ENCODE assay signal across 1 cellular context in the genomic region with DNA sequence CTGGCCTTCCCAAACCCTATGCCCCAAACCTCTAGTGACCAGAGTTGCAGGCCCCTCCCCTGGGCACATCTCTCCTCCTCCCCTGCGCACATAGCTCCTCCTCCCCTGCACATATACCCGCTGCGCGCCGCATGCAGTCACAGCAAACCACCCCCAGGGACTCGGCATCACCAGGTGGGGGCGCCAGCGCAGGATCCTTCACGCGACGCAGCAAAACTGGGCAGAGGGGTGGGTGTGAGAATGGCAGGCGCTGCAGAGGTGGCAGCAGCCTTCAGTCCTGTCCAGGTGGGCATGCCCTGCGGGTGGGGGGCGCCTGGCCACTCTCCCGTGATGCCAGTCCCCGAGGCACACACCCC.
TF ChIP-seq lines count a peak whose summit lies in the region.

No MANE protein-coding gene starts in this region.

TF ChIP-seq in SK-N-SH, 30 proteins besides CTCF, POLR2A, EP300 and RAD21 (continued from another document):
- TF ChIP-seq, protein P1, sequence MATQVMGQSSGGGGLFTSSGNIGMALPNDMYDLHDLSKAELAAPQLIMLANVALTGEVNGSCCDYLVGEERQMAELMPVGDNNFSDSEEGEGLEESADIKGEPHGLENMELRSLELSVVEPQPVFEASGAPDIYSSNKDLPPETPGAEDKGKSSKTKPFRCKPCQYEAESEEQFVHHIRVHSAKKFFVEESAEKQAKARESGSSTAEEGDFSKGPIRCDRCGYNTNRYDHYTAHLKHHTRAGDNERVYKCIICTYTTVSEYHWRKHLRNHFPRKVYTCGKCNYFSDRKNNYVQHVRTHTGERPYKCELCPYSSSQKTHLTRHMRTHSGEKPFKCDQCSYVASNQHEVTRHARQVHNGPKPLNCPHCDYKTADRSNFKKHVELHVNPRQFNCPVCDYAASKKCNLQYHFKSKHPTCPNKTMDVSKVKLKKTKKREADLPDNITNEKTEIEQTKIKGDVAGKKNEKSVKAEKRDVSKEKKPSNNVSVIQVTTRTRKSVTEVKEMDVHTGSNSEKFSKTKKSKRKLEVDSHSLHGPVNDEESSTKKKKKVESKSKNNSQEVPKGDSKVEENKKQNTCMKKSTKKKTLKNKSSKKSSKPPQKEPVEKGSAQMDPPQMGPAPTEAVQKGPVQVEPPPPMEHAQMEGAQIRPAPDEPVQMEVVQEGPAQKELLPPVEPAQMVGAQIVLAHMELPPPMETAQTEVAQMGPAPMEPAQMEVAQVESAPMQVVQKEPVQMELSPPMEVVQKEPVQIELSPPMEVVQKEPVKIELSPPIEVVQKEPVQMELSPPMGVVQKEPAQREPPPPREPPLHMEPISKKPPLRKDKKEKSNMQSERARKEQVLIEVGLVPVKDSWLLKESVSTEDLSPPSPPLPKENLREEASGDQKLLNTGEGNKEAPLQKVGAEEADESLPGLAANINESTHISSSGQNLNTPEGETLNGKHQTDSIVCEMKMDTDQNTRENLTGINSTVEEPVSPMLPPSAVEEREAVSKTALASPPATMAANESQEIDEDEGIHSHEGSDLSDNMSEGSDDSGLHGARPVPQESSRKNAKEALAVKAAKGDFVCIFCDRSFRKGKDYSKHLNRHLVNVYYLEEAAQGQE (IDR thresholded peaks at IDR 0.05; ENCODE audit: low read depth, low read length), result no peak
- TF ChIP-seq POLR2AphosphoS5 (IDR thresholded peaks at IDR 0.05; ENCODE audit: low read depth, low read length), result no peak
- TF ChIP-seq, protein P2, sequence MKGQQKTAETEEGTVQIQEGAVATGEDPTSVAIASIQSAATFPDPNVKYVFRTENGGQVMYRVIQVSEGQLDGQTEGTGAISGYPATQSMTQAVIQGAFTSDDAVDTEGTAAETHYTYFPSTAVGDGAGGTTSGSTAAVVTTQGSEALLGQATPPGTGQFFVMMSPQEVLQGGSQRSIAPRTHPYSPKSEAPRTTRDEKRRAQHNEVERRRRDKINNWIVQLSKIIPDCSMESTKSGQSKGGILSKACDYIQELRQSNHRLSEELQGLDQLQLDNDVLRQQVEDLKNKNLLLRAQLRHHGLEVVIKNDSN (IDR thresholded peaks at IDR 0.05; ENCODE audit: borderline replicate concordance, low read depth), result no peak
- TF ChIP-seq NRF1 (IDR thresholded peaks at IDR 0.05; ENCODE audit: low read depth, low read length), result no peak
- TF ChIP-seq, protein P3, sequence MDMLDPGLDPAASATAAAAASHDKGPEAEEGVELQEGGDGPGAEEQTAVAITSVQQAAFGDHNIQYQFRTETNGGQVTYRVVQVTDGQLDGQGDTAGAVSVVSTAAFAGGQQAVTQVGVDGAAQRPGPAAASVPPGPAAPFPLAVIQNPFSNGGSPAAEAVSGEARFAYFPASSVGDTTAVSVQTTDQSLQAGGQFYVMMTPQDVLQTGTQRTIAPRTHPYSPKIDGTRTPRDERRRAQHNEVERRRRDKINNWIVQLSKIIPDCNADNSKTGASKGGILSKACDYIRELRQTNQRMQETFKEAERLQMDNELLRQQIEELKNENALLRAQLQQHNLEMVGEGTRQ (IDR thresholded peaks at IDR 0.05; ENCODE audit: borderline replicate concordance, low read depth, low read length), result no peak
- TF ChIP-seq MXI1 (IDR thresholded peaks at IDR 0.05; ENCODE audit: low read depth, low read length), result no peak
TF ChIP-seq in SK-N-SH: peak in this region for 0.
